Comparison of ENCODE assay signal across 35 cellular contexts in the genomic region with DNA sequence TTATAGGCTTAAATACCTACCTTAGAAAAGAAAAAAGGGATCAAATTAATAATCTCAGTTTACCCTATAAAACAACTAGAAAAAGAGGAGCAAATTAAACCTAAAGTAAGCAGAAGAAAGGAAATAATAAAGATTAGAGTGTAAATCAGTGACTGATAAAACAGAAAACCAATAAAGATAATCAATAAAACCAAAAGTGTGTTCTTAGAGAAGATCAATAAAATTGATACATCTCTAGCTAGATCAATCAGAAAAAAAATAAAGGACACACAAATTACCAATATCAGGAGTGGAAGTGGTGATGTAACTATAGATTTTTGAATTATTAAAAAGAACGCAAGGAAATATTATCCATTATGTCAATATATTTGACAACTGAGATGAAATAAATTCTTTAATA.
"Had no signal": no experiment of that assay in that cellular context is flagged by ENCODE, and none has a peak within 500 bp of the region (broad histone marks: within the 10 kb centered on the region; RNA-seq: fewer than 3 reads in every experiment).

No MANE protein-coding gene starts in this region.

- H3K27me3 ChIP-seq: MG63 had no signal

- H3K9me3 ChIP-seq: MG63 had no signal

- H3K36me3 ChIP-seq: MG63 had no signal

- DNase-seq: Karpas-422, Kasumi-1, MG63, MM.1S, MV-4-11, NCI-H1048, NCI-H1092, NCI-H1092 treated with DMSO at 0.1 percent for 48 hours, NCI-H1105, NCI-H1105 treated with DMSO at 0.1 percent for 48 hours, NCI-H1417, NCI-H1417 treated with DMSO at 0.1 percent for 48 hours, NCI-H1436, NCI-H1436 treated with DMSO at 0.1 percent for 48 hours, NCI-H146, NCI-H1694, NCI-H1694 treated with DMSO at 0.1 percent for 48 hours, NCI-H187, NCI-H187 treated with DMSO at 0.1 percent for 48 hours, NCI-H1930, NCI-H2029, NCI-H2029 treated with DMSO at 0.1 percent for 48 hours, NCI-H2081, NCI-H2081 treated with DMSO at 0.1 percent for 48 hours, NCI-H2107, NCI-H2171, NCI-H2171 treated with DMSO at 0.1 percent for 48 hours, NCI-H2227 treated with DMSO at 0.1 percent for 48 hours, NCI-H226, NCI-H345, NCI-H446, NCI-H446 treated with DMSO at 0.1 percent for 48 hours, NCI-H510A, NCI-H510A treated with DMSO at 0.1 percent for 48 hours, NCI-H524 had no signal

- H3K4me3 ChIP-seq: MG63 had no signal
